Comparison of ENCODE assay signal across 8 cellular contexts in the genomic region with DNA sequence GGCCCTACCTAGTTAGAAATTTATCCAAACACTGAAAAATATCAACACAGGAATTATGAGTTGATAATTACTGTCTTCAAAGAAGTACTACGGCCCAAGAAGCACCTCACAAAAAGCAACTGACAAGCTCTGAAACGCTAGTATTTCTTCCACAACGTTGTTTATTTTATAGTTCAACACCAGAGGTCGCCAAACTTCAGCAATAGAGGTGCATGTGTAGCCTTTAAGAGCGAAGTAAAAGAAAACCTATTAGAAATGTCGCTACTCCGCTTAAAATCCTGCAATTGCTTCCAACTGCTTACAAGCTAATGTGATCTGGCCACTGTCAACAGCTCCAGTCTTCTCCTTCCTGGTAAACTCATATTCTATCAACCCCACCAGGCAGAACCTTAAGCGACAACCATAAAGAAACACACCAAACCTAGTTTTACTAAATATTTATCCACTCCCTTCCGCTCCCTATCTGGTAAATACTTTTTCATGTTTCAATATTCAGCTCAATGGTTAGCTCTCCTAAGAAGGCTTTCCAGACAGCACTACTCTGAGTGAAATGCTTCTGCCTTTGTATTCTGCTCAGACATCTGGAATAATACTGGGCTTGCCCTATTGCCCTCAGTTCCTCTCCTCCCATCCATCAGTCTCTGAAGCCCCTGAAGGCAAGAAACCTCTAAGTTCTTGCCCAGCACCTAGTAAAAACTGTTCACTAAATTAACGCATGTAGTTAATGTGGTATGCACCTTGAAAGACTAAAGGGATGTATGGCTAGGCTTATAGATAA.
DNase-seq lines count a peak whose midpoint lies in the region; ATAC-seq and TF ChIP-seq lines count a peak whose summit lies in the region.

No MANE protein-coding gene starts in this region.

- H3K36me3 ChIP-seq in uterus = no peaks in the 10 kb centered on the region

- DNase-seq in DMS 273 treated with DMSO at 0.1 percent for 48 hours (lab: John Stamatoyannopoulos, UW) (peak; percentile 33), NCI-H2081 treated with DMSO at 0.1 percent for 48 hours (lab: John Stamatoyannopoulos, UW) (peak; percentile 43), WTC11 (ENCODE audit: low spot score) (peak; percentile 15), epithelial cell of proximal tubule (ENCODE audit: low read depth) (peak; percentile 31), mucosa of gallbladder (ENCODE audit: low spot score) (peak; percentile 44), uterus (peak in 1 of 2 donors; percentile 22), NCI-H774 (lab: John Stamatoyannopoulos, UW) (no peak)

- no peak for TF ChIP-seq POLR2A in uterus (IDR thresholded peaks at IDR 0.05)

- no peaks in the 10 kb centered on the region for H3K27me3 ChIP-seq in uterus

- H3K4me3 ChIP-seq in epithelial cell of proximal tubule (ENCODE audit: low read depth, low read length) (no peak overlapping the region), uterus (no peak overlapping the region)

- TF ChIP-seq CTCF in WTC11 (IDR thresholded peaks at IDR 0.05) (peak; percentile 56), epithelial cell of proximal tubule (conservative IDR thresholded peaks at IDR 0.05; ENCODE audit: low read depth, low read length) (peak; percentile 81), uterus (IDR thresholded peaks at IDR 0.05) (peak; percentile 64 to 82 (median 72))

- POLR2A ChIA-PET in WTC11 (lab: Charles Lee) = interaction anchor here (0.7 kb wide), 1 partner anchor 203 kb away, joined by 4 read pairs; no protein-coding TSS in a partner anchor

- CTCF ChIA-PET in WTC11 (lab: Charles Lee) = interaction anchor here (0.5 to 2.0 kb wide), 28 partner anchors 8 to 526 kb away, joined by 3 to 27 read pairs (median 5); no protein-coding TSS in a partner anchor

- no peak overlapping the region; the same call in 1 of the 2 replicates for H3K4me3 Mint-ChIP-seq in WTC11

- ATAC-seq in GM21723 (IDR thresholded peaks at IDR 0.05; ENCODE audit: unreplicated experiment) (peak; percentile 65), WTC11 (peak; percentile 82)

- H3K27me3 Mint-ChIP-seq in WTC11 (ENCODE audit: low read depth) = no peaks in the 10 kb centered on the region; the same call in 1 of the 2 replicates

- H3K27ac Mint-ChIP-seq in WTC11 = no peak overlapping the region

- H3K9me3 Mint-ChIP-seq in WTC11 = peaks cover 29% of the 10 kb centered on the region

- H3K4me1 Mint-ChIP-seq in WTC11 = peaks cover 2% of the 10 kb centered on the region; the same call in 1 of the 2 replicates

- peaks cover 35% of the 10 kb centered on the region for H3K36me3 Mint-ChIP-seq in WTC11

- intact Hi-C loops in uterus (cut with DNase I; ENCODE audit: low total_unique reads) = no loop called here

- no peaks in the 10 kb centered on the region for H3K9me3 ChIP-seq in uterus

- H3K27ac ChIP-seq in uterus = no peak overlapping the region

- no peaks in the 10 kb centered on the region for H3K4me1 ChIP-seq in uterus

TF ChIP-seq in WTC11, 78 proteins besides CTCF, POLR2A, EP300 and RAD21 (continues in another document):
- TF ChIP-seq, protein P1, sequence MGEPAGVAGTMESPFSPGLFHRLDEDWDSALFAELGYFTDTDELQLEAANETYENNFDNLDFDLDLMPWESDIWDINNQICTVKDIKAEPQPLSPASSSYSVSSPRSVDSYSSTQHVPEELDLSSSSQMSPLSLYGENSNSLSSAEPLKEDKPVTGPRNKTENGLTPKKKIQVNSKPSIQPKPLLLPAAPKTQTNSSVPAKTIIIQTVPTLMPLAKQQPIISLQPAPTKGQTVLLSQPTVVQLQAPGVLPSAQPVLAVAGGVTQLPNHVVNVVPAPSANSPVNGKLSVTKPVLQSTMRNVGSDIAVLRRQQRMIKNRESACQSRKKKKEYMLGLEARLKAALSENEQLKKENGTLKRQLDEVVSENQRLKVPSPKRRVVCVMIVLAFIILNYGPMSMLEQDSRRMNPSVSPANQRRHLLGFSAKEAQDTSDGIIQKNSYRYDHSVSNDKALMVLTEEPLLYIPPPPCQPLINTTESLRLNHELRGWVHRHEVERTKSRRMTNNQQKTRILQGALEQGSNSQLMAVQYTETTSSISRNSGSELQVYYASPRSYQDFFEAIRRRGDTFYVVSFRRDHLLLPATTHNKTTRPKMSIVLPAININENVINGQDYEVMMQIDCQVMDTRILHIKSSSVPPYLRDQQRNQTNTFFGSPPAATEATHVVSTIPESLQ (CRISPR knock-in tag; IDR thresholded peaks at IDR 0.05) = no peak
- TF ChIP-seq, protein P2, sequence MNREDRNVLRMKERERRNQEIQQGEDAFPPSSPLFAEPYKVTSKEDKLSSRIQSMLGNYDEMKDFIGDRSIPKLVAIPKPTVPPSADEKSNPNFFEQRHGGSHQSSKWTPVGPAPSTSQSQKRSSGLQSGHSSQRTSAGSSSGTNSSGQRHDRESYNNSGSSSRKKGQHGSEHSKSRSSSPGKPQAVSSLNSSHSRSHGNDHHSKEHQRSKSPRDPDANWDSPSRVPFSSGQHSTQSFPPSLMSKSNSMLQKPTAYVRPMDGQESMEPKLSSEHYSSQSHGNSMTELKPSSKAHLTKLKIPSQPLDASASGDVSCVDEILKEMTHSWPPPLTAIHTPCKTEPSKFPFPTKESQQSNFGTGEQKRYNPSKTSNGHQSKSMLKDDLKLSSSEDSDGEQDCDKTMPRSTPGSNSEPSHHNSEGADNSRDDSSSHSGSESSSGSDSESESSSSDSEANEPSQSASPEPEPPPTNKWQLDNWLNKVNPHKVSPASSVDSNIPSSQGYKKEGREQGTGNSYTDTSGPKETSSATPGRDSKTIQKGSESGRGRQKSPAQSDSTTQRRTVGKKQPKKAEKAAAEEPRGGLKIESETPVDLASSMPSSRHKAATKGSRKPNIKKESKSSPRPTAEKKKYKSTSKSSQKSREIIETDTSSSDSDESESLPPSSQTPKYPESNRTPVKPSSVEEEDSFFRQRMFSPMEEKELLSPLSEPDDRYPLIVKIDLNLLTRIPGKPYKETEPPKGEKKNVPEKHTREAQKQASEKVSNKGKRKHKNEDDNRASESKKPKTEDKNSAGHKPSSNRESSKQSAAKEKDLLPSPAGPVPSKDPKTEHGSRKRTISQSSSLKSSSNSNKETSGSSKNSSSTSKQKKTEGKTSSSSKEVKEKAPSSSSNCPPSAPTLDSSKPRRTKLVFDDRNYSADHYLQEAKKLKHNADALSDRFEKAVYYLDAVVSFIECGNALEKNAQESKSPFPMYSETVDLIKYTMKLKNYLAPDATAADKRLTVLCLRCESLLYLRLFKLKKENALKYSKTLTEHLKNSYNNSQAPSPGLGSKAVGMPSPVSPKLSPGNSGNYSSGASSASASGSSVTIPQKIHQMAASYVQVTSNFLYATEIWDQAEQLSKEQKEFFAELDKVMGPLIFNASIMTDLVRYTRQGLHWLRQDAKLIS (CRISPR knock-in tag; IDR thresholded peaks at IDR 0.05; ENCODE audit: borderline replicate concordance) = no peak
- no peak for TF ChIP-seq ESRRA (CRISPR knock-in tag; IDR thresholded peaks at IDR 0.05; ENCODE audit: borderline replicate concordance)
- TF ChIP-seq NR1H2 (CRISPR knock-in tag; IDR thresholded peaks at IDR 0.05) = no peak
- no peak for TF ChIP-seq NR2C2 (CRISPR knock-in tag; IDR thresholded peaks at IDR 0.05)
- TF ChIP-seq NFATC4 (CRISPR knock-in tag; IDR thresholded peaks at IDR 0.05) = no peak
- TF ChIP-seq, protein P3, sequence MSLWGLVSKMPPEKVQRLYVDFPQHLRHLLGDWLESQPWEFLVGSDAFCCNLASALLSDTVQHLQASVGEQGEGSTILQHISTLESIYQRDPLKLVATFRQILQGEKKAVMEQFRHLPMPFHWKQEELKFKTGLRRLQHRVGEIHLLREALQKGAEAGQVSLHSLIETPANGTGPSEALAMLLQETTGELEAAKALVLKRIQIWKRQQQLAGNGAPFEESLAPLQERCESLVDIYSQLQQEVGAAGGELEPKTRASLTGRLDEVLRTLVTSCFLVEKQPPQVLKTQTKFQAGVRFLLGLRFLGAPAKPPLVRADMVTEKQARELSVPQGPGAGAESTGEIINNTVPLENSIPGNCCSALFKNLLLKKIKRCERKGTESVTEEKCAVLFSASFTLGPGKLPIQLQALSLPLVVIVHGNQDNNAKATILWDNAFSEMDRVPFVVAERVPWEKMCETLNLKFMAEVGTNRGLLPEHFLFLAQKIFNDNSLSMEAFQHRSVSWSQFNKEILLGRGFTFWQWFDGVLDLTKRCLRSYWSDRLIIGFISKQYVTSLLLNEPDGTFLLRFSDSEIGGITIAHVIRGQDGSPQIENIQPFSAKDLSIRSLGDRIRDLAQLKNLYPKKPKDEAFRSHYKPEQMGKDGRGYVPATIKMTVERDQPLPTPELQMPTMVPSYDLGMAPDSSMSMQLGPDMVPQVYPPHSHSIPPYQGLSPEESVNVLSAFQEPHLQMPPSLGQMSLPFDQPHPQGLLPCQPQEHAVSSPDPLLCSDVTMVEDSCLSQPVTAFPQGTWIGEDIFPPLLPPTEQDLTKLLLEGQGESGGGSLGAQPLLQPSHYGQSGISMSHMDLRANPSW (CRISPR knock-in tag; conservative IDR thresholded peaks at IDR 0.05; ENCODE audit: low read depth) = no peak
- TF ChIP-seq, protein P4, sequence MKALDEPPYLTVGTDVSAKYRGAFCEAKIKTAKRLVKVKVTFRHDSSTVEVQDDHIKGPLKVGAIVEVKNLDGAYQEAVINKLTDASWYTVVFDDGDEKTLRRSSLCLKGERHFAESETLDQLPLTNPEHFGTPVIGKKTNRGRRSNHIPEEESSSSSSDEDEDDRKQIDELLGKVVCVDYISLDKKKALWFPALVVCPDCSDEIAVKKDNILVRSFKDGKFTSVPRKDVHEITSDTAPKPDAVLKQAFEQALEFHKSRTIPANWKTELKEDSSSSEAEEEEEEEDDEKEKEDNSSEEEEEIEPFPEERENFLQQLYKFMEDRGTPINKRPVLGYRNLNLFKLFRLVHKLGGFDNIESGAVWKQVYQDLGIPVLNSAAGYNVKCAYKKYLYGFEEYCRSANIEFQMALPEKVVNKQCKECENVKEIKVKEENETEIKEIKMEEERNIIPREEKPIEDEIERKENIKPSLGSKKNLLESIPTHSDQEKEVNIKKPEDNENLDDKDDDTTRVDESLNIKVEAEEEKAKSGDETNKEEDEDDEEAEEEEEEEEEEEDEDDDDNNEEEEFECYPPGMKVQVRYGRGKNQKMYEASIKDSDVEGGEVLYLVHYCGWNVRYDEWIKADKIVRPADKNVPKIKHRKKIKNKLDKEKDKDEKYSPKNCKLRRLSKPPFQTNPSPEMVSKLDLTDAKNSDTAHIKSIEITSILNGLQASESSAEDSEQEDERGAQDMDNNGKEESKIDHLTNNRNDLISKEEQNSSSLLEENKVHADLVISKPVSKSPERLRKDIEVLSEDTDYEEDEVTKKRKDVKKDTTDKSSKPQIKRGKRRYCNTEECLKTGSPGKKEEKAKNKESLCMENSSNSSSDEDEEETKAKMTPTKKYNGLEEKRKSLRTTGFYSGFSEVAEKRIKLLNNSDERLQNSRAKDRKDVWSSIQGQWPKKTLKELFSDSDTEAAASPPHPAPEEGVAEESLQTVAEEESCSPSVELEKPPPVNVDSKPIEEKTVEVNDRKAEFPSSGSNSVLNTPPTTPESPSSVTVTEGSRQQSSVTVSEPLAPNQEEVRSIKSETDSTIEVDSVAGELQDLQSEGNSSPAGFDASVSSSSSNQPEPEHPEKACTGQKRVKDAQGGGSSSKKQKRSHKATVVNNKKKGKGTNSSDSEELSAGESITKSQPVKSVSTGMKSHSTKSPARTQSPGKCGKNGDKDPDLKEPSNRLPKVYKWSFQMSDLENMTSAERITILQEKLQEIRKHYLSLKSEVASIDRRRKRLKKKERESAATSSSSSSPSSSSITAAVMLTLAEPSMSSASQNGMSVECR (CRISPR knock-in tag; IDR thresholded peaks at IDR 0.05; ENCODE audit: borderline replicate concordance) = no peak
